8 cellular contexts compared by ENCODE assay signal in the genomic region with DNA sequence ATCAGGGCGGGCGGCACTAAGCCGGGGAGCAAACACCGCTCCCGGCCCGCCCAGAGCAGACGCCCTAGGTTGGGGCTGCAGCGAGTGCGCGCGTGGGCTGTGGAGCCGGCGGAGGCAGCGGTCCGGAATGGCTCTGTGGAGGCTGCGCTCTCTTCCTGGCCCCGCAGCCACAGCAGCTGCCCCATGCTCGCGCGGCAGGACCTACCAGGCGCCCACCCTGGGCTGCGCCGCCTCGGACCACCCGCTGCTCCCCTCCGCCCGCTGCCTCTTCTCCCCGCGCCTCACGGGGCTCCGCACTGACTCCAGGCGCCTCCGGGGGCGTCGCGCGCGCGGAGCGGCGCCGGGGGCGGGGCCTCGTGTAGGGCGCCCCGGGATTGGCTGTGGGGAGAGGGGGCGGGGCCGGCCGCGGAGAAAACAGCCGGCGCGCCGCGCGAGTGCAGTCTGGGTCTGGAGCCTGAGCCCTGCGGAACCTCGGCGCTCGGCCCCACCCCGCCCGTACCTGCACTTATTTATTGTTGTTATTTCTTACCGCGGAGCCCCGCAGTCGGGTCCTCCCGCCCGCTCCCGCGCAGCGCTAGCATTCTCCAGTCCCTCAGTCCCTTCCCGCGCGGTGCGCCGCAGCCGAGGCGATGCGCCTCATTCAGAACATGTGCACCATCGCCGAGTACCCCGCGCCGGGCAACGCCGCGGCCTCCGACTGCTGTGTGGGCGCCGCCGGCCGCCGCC. TPM values are rescaled to one million over a fixed set of nuclear protein-coding genes. Genes with fewer than 3 reads are reported as not detected.
A peak's percentile ranks its signal among the peaks of the same experiment; 100 is the strongest.
DNase-seq lines count a peak whose midpoint lies in the region; ATAC-seq and TF ChIP-seq lines count a peak whose summit lies in the region.

A gene with protein sequence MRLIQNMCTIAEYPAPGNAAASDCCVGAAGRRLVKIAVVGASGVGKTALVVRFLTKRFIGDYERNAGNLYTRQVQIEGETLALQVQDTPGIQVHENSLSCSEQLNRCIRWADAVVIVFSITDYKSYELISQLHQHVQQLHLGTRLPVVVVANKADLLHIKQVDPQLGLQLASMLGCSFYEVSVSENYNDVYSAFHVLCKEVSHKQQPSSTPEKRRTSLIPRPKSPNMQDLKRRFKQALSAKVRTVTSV (plus strand): TSS at position 439 of the 726 bp plus-strand sequence. CDS start 191 bp downstream, at position 630.

- no peaks in the 10 kb centered on the region for H3K4me1 Mint-ChIP-seq in Calu3 (ENCODE audit: low read depth, unreplicated experiment)
- peaks cover 21% of the 10 kb centered on the region for H3K4me1 Mint-ChIP-seq in neural crest cell
- H3K4me1 Mint-ChIP-seq in stimulated activated naive CD8-positive, alpha-beta T cell treated with anti-CD3 and anti-CD28 coated beads, Interleukin-15, Interleukin-2, amounts not matched to agents 100 ng/mL and 50 ng/mL, for 24 hours (ENCODE audit: low read depth): peaks cover 6% of the 10 kb centered on the region

- H3K27ac Mint-ChIP-seq in Calu3 (ENCODE audit: unreplicated experiment) (no peak within 1 kb of the TSS), neural crest cell (ENCODE audit: unreplicated experiment) (no peak within 1 kb of the TSS)
- no peak within 1 kb of the TSS for H3K27ac Mint-ChIP-seq in stimulated activated naive CD8-positive, alpha-beta T cell treated with anti-CD3 and anti-CD28 coated beads, Interleukin-15, Interleukin-2, amounts not matched to agents 100 ng/mL and 50 ng/mL, for 24 hours

- CTCF ChIA-PET in Calu3 (lab: Charles Lee) (no interaction called here), Panc1 (lab: Charles Lee) (no interaction called here)

- peaks cover 6% of the 10 kb centered on the region for H3K9me3 Mint-ChIP-seq in Calu3 (ENCODE audit: low read depth, unreplicated experiment)
- peaks cover 15% of the 10 kb centered on the region for H3K9me3 Mint-ChIP-seq in neural crest cell
- peaks cover 5% of the 10 kb centered on the region for H3K9me3 Mint-ChIP-seq in stimulated activated naive CD8-positive, alpha-beta T cell treated with anti-CD3 and anti-CD28 coated beads, Interleukin-15, Interleukin-2, amounts not matched to agents 100 ng/mL and 50 ng/mL, for 24 hours

- peak within 1 kb of the TSS; percentile 90 for H3K4me3 ChIP-seq in HUES48 (ENCODE audit: low read depth, low read length)
- peak within 1 kb of the TSS; percentile 52 to 57 for H3K4me3 ChIP-seq in Panc1 (ENCODE audit: low read depth in 2 of 2, low read length in 2 of 2)
- H3K4me3 ChIP-seq in foreskin fibroblast (ENCODE audit: low read depth in 1 of 2, low read length in 2 of 2): peak within 1 kb of the TSS; percentile 60 to 62

- TF ChIP-seq CTCF in Calu3 (IDR thresholded peaks at IDR 0.05; ENCODE audit: unreplicated experiment) (no peak), Panc1 (IDR thresholded peaks at IDR 0.05) (0 out of 2 replicates have a peak, but pooled peaks have one; percentile 10), foreskin fibroblast (IDR thresholded peaks at IDR 0.05; ENCODE audit: low read depth, low read length) (no peak), neural crest cell (conservative IDR thresholded peaks at IDR 0.05) (peak; percentile 41)

- H3K36me3 Mint-ChIP-seq in Calu3 (ENCODE audit: insufficient read depth, unreplicated experiment) (peaks cover 12% of the 10 kb centered on the region), neural crest cell (ENCODE audit: low read depth) (peaks cover 16% of the 10 kb centered on the region)
- no peaks in the 10 kb centered on the region for H3K36me3 Mint-ChIP-seq in stimulated activated naive CD8-positive, alpha-beta T cell treated with anti-CD3 and anti-CD28 coated beads, Interleukin-15, Interleukin-2, amounts not matched to agents 100 ng/mL and 50 ng/mL, for 24 hours (ENCODE audit: low read depth)

- H3K4me3 Mint-ChIP-seq in Calu3 (ENCODE audit: low read depth, unreplicated experiment) (peak within 1 kb of the TSS; percentile 83), neural crest cell (peak within 1 kb of the TSS; percentile 86)
- peak within 1 kb of the TSS; percentile 78 for H3K4me3 Mint-ChIP-seq in stimulated activated naive CD8-positive, alpha-beta T cell treated with anti-CD3 and anti-CD28 coated beads, Interleukin-15, Interleukin-2, amounts not matched to agents 100 ng/mL and 50 ng/mL, for 24 hours

- H3K9me3 ChIP-seq in HUES48 (ENCODE audit: control insufficient read depth, insufficient read depth, low read length) (0 out of 2 replicates have a peak, but pooled peaks cover 5% of the 10 kb centered on the region), Panc1 (ENCODE audit: control insufficient read depth, insufficient read depth, low read depth, low read length) (0 out of 2 replicates have a peak, but pooled peaks cover 3% of the 10 kb centered on the region)

- intact Hi-C loops in Calu3 (cut with micrococcal nuclease; ENCODE audit: unreplicated experiment): no loop called here
- intact Hi-C loops in Panc1 (cut with micrococcal nuclease; ENCODE audit: unreplicated experiment): no loop called here

- H3K27me3 ChIP-seq in HUES48 (ENCODE audit: control insufficient read depth, insufficient read depth, low read length) (no peaks in the 10 kb centered on the region), Panc1 (ENCODE audit: control insufficient read depth, insufficient read depth, low read length) (no peaks in the 10 kb centered on the region; the same call in none of the 2 replicates)

- POLR2A ChIA-PET in Panc1 (lab: Charles Lee): no interaction called here

- H3K36me3 ChIP-seq in HUES48 (ENCODE audit: control insufficient read depth, insufficient read depth, low read length) (peaks cover 41% of the 10 kb centered on the region), Panc1 (ENCODE audit: control insufficient read depth, insufficient read depth, low read length) (no peaks in the 10 kb centered on the region)

- in situ Hi-C loops in Panc1 (cut with HindIII; ENCODE audit: low pct_unique_long_range_greater_than_20kb, low sequenced_read_pairs): no loop called here

- no peaks in the 10 kb centered on the region for H3K27me3 Mint-ChIP-seq in Calu3 (ENCODE audit: unreplicated experiment)
- H3K27me3 Mint-ChIP-seq in neural crest cell (ENCODE audit: low read depth): peaks cover 35% of the 10 kb centered on the region
- H3K27me3 Mint-ChIP-seq in stimulated activated naive CD8-positive, alpha-beta T cell treated with anti-CD3 and anti-CD28 coated beads, Interleukin-15, Interleukin-2, amounts not matched to agents 100 ng/mL and 50 ng/mL, for 24 hours: peaks cover 59% of the 10 kb centered on the region

- ATAC-seq in GM21423 (IDR thresholded peaks at IDR 0.05; ENCODE audit: unreplicated experiment): peak; percentile 100
- ATAC-seq in Panc1: peak; percentile 99

- peak within 1 kb of the TSS; percentile 82 for H3K9ac ChIP-seq in HUES48 (ENCODE audit: low read depth, low read length)

- DNase-seq in Calu3: peak; percentile 81
- DNase-seq in Panc1 (ENCODE audit: low read depth, low spot score): no peak
- peak; percentile 82 for DNase-seq in activated effector memory CD4-positive, alpha-beta T cell treated with Interleukin-2 at 50 U/mL for 16 hours
- peak; percentile 77 to 92 for DNase-seq in foreskin fibroblast
- DNase-seq in neural crest cell (ENCODE audit: low read depth, low spot score): peak; percentile 82

- BruUV-seq in Calu3 (replicated peaks; lab: Mats Ljungman, UMichigan) (no TSS peak), Panc1 (replicated peaks; lab: Mats Ljungman, UMichigan) (no TSS peak)

- H3K4me1 ChIP-seq in HUES48 (ENCODE audit: control insufficient read depth, insufficient read depth, low read length) (peaks cover 51% of the 10 kb centered on the region), Panc1 (ENCODE audit: control insufficient read depth, insufficient read depth, low read length) (peaks cover 4% of the 10 kb centered on the region)

- H3K27ac ChIP-seq in HUES48 (ENCODE audit: low read depth, low read length) (peak within 1 kb of the TSS; percentile 43), Panc1 (ENCODE audit: low read length) (no peak within 1 kb of the TSS)

RNA-seq across cellular contexts. Expression of the gene that starts here (rescaled TPM):
- total RNA-seq in Calu3 (2022): 0.42 and 0.64 TPM in 2 replicates
- total RNA-seq in Panc1 (2021; ENCODE audit: unreplicated experiment): 0.21 TPM
- not detected for polyA plus RNA-seq in Panc1 (2012; ENCODE audit: insufficient read length)
- 10.2 and 11.3 TPM in 2 replicates for total RNA-seq in neural crest cell

Comparison
In these comparisons a context has a peak if more than half of its experiments do, and no peak if none do; other contexts are left out.
1. Peak in DNase-seq in Calu3; RNA of the gene not detected or under 1 TPM.
2. Peak in ATAC-seq and H3K4me3 ChIP-seq in Panc1; RNA of the gene not detected or under 1 TPM.
3. CTCF ChIP-seq: peak in Panc1 (single experiment) and neural crest cell (single experiment); none in Calu3 (single experiment) and foreskin fibroblast (single experiment).
4. Peak in every context shown above with its lines, with median percentiles within 50 percentile points of each other: H3K4me3 Mint-ChIP-seq and H3K4me3 ChIP-seq.